In the genomic region with DNA sequence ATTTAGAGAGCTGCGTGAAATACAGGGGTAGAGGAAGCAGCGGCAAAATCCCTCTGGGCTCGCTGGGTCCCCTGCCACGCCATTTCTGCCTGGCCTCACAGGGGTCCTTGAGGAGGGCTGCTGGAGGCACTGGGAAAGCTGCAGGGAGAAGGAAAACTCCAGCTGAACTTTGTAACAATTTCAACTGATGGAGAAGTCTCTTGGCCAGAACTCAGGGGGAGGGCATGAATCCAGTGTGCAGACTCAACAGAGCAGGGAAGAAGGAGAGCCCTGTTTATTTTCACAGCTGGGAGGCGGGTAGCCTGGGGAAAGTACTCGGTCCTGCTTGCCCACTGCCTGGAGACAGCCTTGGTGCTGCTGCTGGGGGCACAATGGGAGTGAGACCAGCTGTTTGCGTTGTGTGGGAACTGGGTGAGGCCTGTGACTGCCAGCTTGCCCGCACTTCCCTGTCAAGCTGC, we compare ENCODE assay signal across 9 cellular contexts.
DNase-seq lines count a peak whose midpoint lies in the region; ATAC-seq and TF ChIP-seq lines count a peak whose summit lies in the region.
"Had no signal": no experiment of that assay in that cellular context is flagged by ENCODE, and none has a peak within 500 bp of the region (broad histone marks: within the 10 kb centered on the region; RNA-seq: fewer than 3 reads in every experiment).

No MANE protein-coding gene starts in this region.

- peaks cover 58% of the 10 kb centered on the region for H3K4me1 Mint-ChIP-seq in chondrocyte (ENCODE audit: low read depth)

- DNase-seq in NCI-H187 (lab: John Stamatoyannopoulos, UW), result peak; percentile 77 to 80
- DNase-seq in chondrocyte (ENCODE audit: low spot score), result no peak
- peak; percentile 80 for DNase-seq in left kidney (ENCODE audit: low read depth, low spot score)
- DNase-seq in GM19240 (ENCODE audit: insufficient read length, low spot score), result no peak
- no peak for DNase-seq in foreskin melanocyte
- DNase-seq: effector memory CD8-positive, alpha-beta T cell had no signal

- peak overlapping the region; percentile 71 for H3K4me3 Mint-ChIP-seq in chondrocyte (ENCODE audit: unreplicated experiment)
- H3K4me3 Mint-ChIP-seq: effector memory CD8-positive, alpha-beta T cell had no signal

- no peaks in the 10 kb centered on the region for H3K27me3 Mint-ChIP-seq in chondrocyte (ENCODE audit: low read depth)

- no peak for TF ChIP-seq CTCF in chondrocyte (IDR thresholded peaks at IDR 0.05)

- peak overlapping the region; percentile 93 for H3K27ac Mint-ChIP-seq in chondrocyte (ENCODE audit: unreplicated experiment)
- H3K27ac Mint-ChIP-seq: effector memory CD8-positive, alpha-beta T cell had no signal

- peaks cover 4% of the 10 kb centered on the region for H3K9me3 Mint-ChIP-seq in chondrocyte (ENCODE audit: low read depth)
- H3K9me3 Mint-ChIP-seq: effector memory CD8-positive, alpha-beta T cell had no signal

- ATAC-seq in HG03280 (IDR thresholded peaks at IDR 0.05; ENCODE audit: unreplicated experiment), result no peak
- ATAC-seq in HG02973 (IDR thresholded peaks at IDR 0.05; ENCODE audit: unreplicated experiment), result no peak
- ATAC-seq: effector memory CD8-positive, alpha-beta T cell had no signal

- no peaks in the 10 kb centered on the region for H3K36me3 Mint-ChIP-seq in chondrocyte (ENCODE audit: low read depth)

- H3K27ac ChIP-seq in temporal lobe (ENCODE audit: low read depth, low read length), result peak overlapping the region; percentile 61

Comparison
In these comparisons a context has a peak if more than half of its experiments do, and no peak if none do; other contexts are left out.
1. DNase-seq: peak in NCI-H187 (2 of 2) and left kidney (single experiment); none in chondrocyte (single experiment), GM19240 (single experiment) and foreskin melanocyte (single experiment).